16 cellular contexts compared by ENCODE assay signal in genomic region chrX:31057691-31058090, GRCh38. TPM values are rescaled to one million over a fixed set of nuclear protein-coding genes. Genes with fewer than 3 reads are reported as not detected.
DNase-seq lines count a peak whose midpoint lies in the region; ATAC-seq and TF ChIP-seq lines count a peak whose summit lies in the region.
"Had no signal": no experiment of that assay in that cellular context is flagged by ENCODE, and none has a peak within 500 bp of the region (broad histone marks: within the 10 kb centered on the region; RNA-seq: fewer than 3 reads in every experiment).

No MANE protein-coding gene starts in this region.

- H3K27me3 Mint-ChIP-seq in activated CD8-positive, alpha-beta T cell treated with anti-CD3 and anti-CD28 coated beads for 36 hours, result no peaks in the 10 kb centered on the region
- H3K27me3 Mint-ChIP-seq in activated CD8-positive, alpha-beta T cell treated with anti-CD3 and anti-CD28 coated beads, Interleukin-2, amount 10 ng/mL, durations not matched to agents 7 days and 5 days (ENCODE audit: low read depth), result no peaks in the 10 kb centered on the region
- no peaks in the 10 kb centered on the region for H3K27me3 Mint-ChIP-seq in activated naive CD8-positive, alpha-beta T cell treated with anti-CD3 and anti-CD28 coated beads for 36 hours

- H3K36me3 Mint-ChIP-seq in activated CD8-positive, alpha-beta T cell treated with anti-CD3 and anti-CD28 coated beads for 36 hours (ENCODE audit: low read depth), result no peaks in the 10 kb centered on the region
- H3K36me3 Mint-ChIP-seq in activated CD8-positive, alpha-beta T cell treated with anti-CD3 and anti-CD28 coated beads, Interleukin-2, amount 10 ng/mL, durations not matched to agents 7 days and 5 days (ENCODE audit: low read depth), result no peaks in the 10 kb centered on the region
- H3K36me3 Mint-ChIP-seq in activated naive CD8-positive, alpha-beta T cell treated with anti-CD3 and anti-CD28 coated beads for 36 hours, result no peaks in the 10 kb centered on the region

- H3K4me3 Mint-ChIP-seq in activated CD8-positive, alpha-beta T cell treated with anti-CD3 and anti-CD28 coated beads for 36 hours, result no peak overlapping the region
- H3K4me3 Mint-ChIP-seq in activated CD8-positive, alpha-beta T cell treated with anti-CD3 and anti-CD28 coated beads, Interleukin-2, amount 10 ng/mL, durations not matched to agents 7 days and 5 days, result no peak overlapping the region
- no peak overlapping the region for H3K4me3 Mint-ChIP-seq in activated naive CD8-positive, alpha-beta T cell treated with anti-CD3 and anti-CD28 coated beads for 36 hours

- ATAC-seq in activated CD8-positive, alpha-beta T cell treated with anti-CD3 and anti-CD28 coated beads for 36 hours, result peak; percentile 82
- no peak for ATAC-seq in activated CD8-positive, alpha-beta T cell treated with anti-CD3 and anti-CD28 coated beads, Interleukin-2, amount 10 ng/mL, durations not matched to agents 7 days and 5 days
- ATAC-seq in HG03521 (IDR thresholded peaks at IDR 0.05; ENCODE audit: unreplicated experiment), result no peak

- no peak for TF ChIP-seq CTCF in activated CD8-positive, alpha-beta T cell treated with anti-CD3 and anti-CD28 coated beads for 36 hours (IDR thresholded peaks at IDR 0.05)

- intact Hi-C loops in activated CD8-positive, alpha-beta T cell treated with anti-CD3 and anti-CD28 coated beads for 36 hours (cut with micrococcal nuclease), result no loop called here

- POLR2A ChIA-PET in activated CD8-positive, alpha-beta T cell treated with anti-CD3 and anti-CD28 coated beads for 36 hours (lab: Charles Lee), result no interaction called here
- POLR2A ChIA-PET in activated CD8-positive, alpha-beta T cell treated with anti-CD3 and anti-CD28 coated beads, Interleukin-2, amount 10 ng/mL, durations not matched to agents 7 days and 5 days (lab: Charles Lee), result no interaction called here

- peak; percentile 43 for DNase-seq in activated CD8-positive, alpha-beta T cell treated with anti-CD3 and anti-CD28 coated beads for 36 hours
- no peak for DNase-seq in activated CD8-positive, alpha-beta T cell treated with anti-CD3 and anti-CD28 coated beads, Interleukin-2, amount 10 ng/mL, durations not matched to agents 7 days and 5 days
- DNase-seq in CD1c-positive myeloid dendritic cell (ENCODE audit: extremely low spot score), result peak; percentile 10
- DNase-seq in KBM-7, result peak; percentile 11
- DNase-seq in activated naive CD8-positive, alpha-beta T cell treated with anti-CD3 and anti-CD28 coated beads for 36 hours, result peak; percentile 4
- no peak for DNase-seq in SW480 (ENCODE audit: low spot score)
- no peak for DNase-seq in NCI-H1436 treated with DMSO at 0.1 percent for 48 hours (lab: John Stamatoyannopoulos, UW)
- DNase-seq: DMS 273 treated with DMSO at 0.1 percent for 48 hours, KG1, NCI-H1048, NCI-H2081 treated with DMSO at 0.1 percent for 48 hours, NCI-H524, Right ventricle myocardium superior had no signal

- H3K27ac Mint-ChIP-seq in activated CD8-positive, alpha-beta T cell treated with anti-CD3 and anti-CD28 coated beads for 36 hours, result no peak overlapping the region
- no peak overlapping the region for H3K27ac Mint-ChIP-seq in activated CD8-positive, alpha-beta T cell treated with anti-CD3 and anti-CD28 coated beads, Interleukin-2, amount 10 ng/mL, durations not matched to agents 7 days and 5 days
- H3K27ac Mint-ChIP-seq in activated naive CD8-positive, alpha-beta T cell treated with anti-CD3 and anti-CD28 coated beads for 36 hours, result no peak overlapping the region

- in situ Hi-C loops in KBM-7 (cut with MboI; ENCODE audit: low pct_unique_long_range_greater_than_20kb, low sequenced_read_pairs), result loop anchor here (25.0 kb wide), 1 partner anchor 95 kb away; no protein-coding TSS in a partner anchor

- no peaks in the 10 kb centered on the region for H3K4me1 Mint-ChIP-seq in activated CD8-positive, alpha-beta T cell treated with anti-CD3 and anti-CD28 coated beads for 36 hours (ENCODE audit: low read depth)
- H3K4me1 Mint-ChIP-seq in activated CD8-positive, alpha-beta T cell treated with anti-CD3 and anti-CD28 coated beads, Interleukin-2, amount 10 ng/mL, durations not matched to agents 7 days and 5 days (ENCODE audit: low read depth), result no peaks in the 10 kb centered on the region
- H3K4me1 Mint-ChIP-seq in activated naive CD8-positive, alpha-beta T cell treated with anti-CD3 and anti-CD28 coated beads for 36 hours, result no peaks in the 10 kb centered on the region

- CTCF ChIA-PET in activated CD8-positive, alpha-beta T cell treated with anti-CD3 and anti-CD28 coated beads for 36 hours (lab: Charles Lee), result no interaction called here
- CTCF ChIA-PET in activated CD8-positive, alpha-beta T cell treated with anti-CD3 and anti-CD28 coated beads, Interleukin-2, amount 10 ng/mL, durations not matched to agents 7 days and 5 days (lab: Charles Lee), result no interaction called here

- H3K9me3 Mint-ChIP-seq in activated CD8-positive, alpha-beta T cell treated with anti-CD3 and anti-CD28 coated beads for 36 hours, result no peaks in the 10 kb centered on the region
- H3K9me3 Mint-ChIP-seq in activated CD8-positive, alpha-beta T cell treated with anti-CD3 and anti-CD28 coated beads, Interleukin-2, amount 10 ng/mL, durations not matched to agents 7 days and 5 days (ENCODE audit: insufficient read depth), result no peaks in the 10 kb centered on the region
- peaks cover 1% of the 10 kb centered on the region for H3K9me3 Mint-ChIP-seq in activated naive CD8-positive, alpha-beta T cell treated with anti-CD3 and anti-CD28 coated beads for 36 hours

RNA-seq across cellular contexts. Expression of gene FTHL17, which starts 14.2 kb away (rescaled TPM):
- not detected for total RNA-seq in activated CD8-positive, alpha-beta T cell treated with anti-CD3 and anti-CD28 coated beads for 36 hours
- not detected for total RNA-seq in activated CD8-positive, alpha-beta T cell treated with anti-CD3 and anti-CD28 coated beads, Interleukin-2, amount 10 ng/mL, durations not matched to agents 7 days and 5 days
- total RNA-seq in activated naive CD8-positive, alpha-beta T cell treated with anti-CD3 and anti-CD28 coated beads for 36 hours, result not detected
- total RNA-seq: H1, M059J, Right ventricle myocardium superior had no signal

Comparison
In these comparisons a context has a peak if more than half of its experiments do, and no peak if none do; other contexts are left out.
1. DNase-seq: peak in activated CD8-positive, alpha-beta T cell treated with anti-CD3 and anti-CD28 coated beads for 36 hours (single experiment), CD1c-positive myeloid dendritic cell (single experiment), KBM-7 (single experiment) and activated naive CD8-positive, alpha-beta T cell treated with anti-CD3 and anti-CD28 coated beads for 36 hours (single experiment); none in activated CD8-positive, alpha-beta T cell treated with anti-CD3 and anti-CD28 coated beads, Interleukin-2, amount 10 ng/mL, durations not matched to agents 7 days and 5 days (single experiment), SW480 (single experiment) and NCI-H1436 treated with DMSO at 0.1 percent for 48 hours (single experiment).